25 cellular contexts compared by ENCODE assay signal in genomic region chr9:122201641-122202040, GRCh38. TPM values are rescaled to one million over a fixed set of nuclear protein-coding genes. Genes with fewer than 3 reads are reported as not detected.
DNase-seq lines count a peak whose midpoint lies in the region; ATAC-seq and TF ChIP-seq lines count a peak whose summit lies in the region.
"Had no signal": no experiment of that assay in that cellular context is flagged by ENCODE, and none has a peak within 500 bp of the region (broad histone marks: within the 10 kb centered on the region; RNA-seq: fewer than 3 reads in every experiment).

No MANE protein-coding gene starts in this region.

- DNase-seq in EH (ENCODE audit: low read depth): peak; percentile 29
- DNase-seq in LHCN-M2 (ENCODE audit: low read depth): peak; percentile 74
- DNase-seq in choroid plexus epithelial cell (ENCODE audit: low read depth): peak; percentile 78
- DNase-seq in skeletal muscle cell (ENCODE audit: low read depth): peak; percentile 39
- no peak for DNase-seq in CD4-positive, alpha-beta T cell
- DNase-seq in activated CD8-positive, alpha-beta memory T cell treated with anti-CD3 and anti-CD28 coated beads, Interleukin-2, amount 10 ng/mL, durations not matched to agents 7 days and 5 days: no peak
- DNase-seq: activated CD4-positive, alpha-beta T cell treated with anti-CD3 and anti-CD28 coated beads for 1 hour; activated gamma-delta T cell; endodermal cell; GF-D8; hippocampal formation; lower lobe of right lung; MM.1S; NCI-H146; NCI-H82; occipital lobe; stimulated activated naive CD4-positive, alpha-beta T cell treated with Interleukin-2 at 50 U/mL for 16 hours; trophoblast cell had no signal

- no peaks in the 10 kb centered on the region for H3K4me1 Mint-ChIP-seq in CD4-positive, alpha-beta T cell (ENCODE audit: low read depth)
- no peaks in the 10 kb centered on the region for H3K4me1 Mint-ChIP-seq in activated CD8-positive, alpha-beta memory T cell treated with anti-CD3 and anti-CD28 coated beads, Interleukin-2, amount 10 ng/mL, durations not matched to agents 7 days and 5 days
- H3K4me1 Mint-ChIP-seq: endodermal cell had no signal

- H3K9me3 ChIP-seq in CD4-positive, alpha-beta T cell (ENCODE audit: control insufficient read depth, low read length): no peaks in the 10 kb centered on the region
- H3K9me3 ChIP-seq: BLaER1 treated with 17β-estradiol and CSF1 and Interleukin-3, amounts not matched to agents 10 nM and 100 nM; lower lobe of right lung; Peyer's patch had no signal

- CTCF ChIA-PET in CD4-positive, alpha-beta T cell (lab: Charles Lee): no interaction called here
- CTCF ChIA-PET in activated CD8-positive, alpha-beta memory T cell treated with anti-CD3 and anti-CD28 coated beads, Interleukin-2, amount 10 ng/mL, durations not matched to agents 7 days and 5 days (lab: Charles Lee): no interaction called here

- no peak overlapping the region for H3K27ac ChIP-seq in CD4-positive, alpha-beta T cell (ENCODE audit: low read depth, low read length)
- H3K27ac ChIP-seq: BLaER1 treated with 17β-estradiol and CSF1 and Interleukin-3, amounts not matched to agents 10 nM and 100 nM; lower lobe of right lung; Peyer's patch had no signal

- intact Hi-C loops in CD4-positive, alpha-beta T cell (cut with DNase I, micrococcal nuclease): no loop called here

- no peaks in the 10 kb centered on the region for H3K27me3 ChIP-seq in CD4-positive, alpha-beta T cell (ENCODE audit: control insufficient read depth, insufficient read depth, low read length)
- H3K27me3 ChIP-seq: BLaER1 treated with 17β-estradiol and CSF1 and Interleukin-3, amounts not matched to agents 10 nM and 100 nM; Peyer's patch had no signal

- no peak overlapping the region for H3K4me3 ChIP-seq in choroid plexus epithelial cell (ENCODE audit: low read depth, low read length)
- H3K4me3 ChIP-seq in skeletal muscle cell (ENCODE audit: low read depth, low read length): no peak overlapping the region
- H3K4me3 ChIP-seq: BLaER1 treated with 17β-estradiol and CSF1 and Interleukin-3, amounts not matched to agents 10 nM and 100 nM; GM12878; lower lobe of right lung; Peyer's patch had no signal

- no peak overlapping the region for H3K4me3 Mint-ChIP-seq in CD4-positive, alpha-beta T cell
- no peak overlapping the region for H3K4me3 Mint-ChIP-seq in activated CD8-positive, alpha-beta memory T cell treated with anti-CD3 and anti-CD28 coated beads, Interleukin-2, amount 10 ng/mL, durations not matched to agents 7 days and 5 days
- H3K4me3 Mint-ChIP-seq: endodermal cell had no signal

- POLR2A ChIA-PET in CD4-positive, alpha-beta T cell (lab: Charles Lee): no interaction called here

- H3K27ac Mint-ChIP-seq in CD4-positive, alpha-beta T cell: no peak overlapping the region
- no peak overlapping the region for H3K27ac Mint-ChIP-seq in activated CD8-positive, alpha-beta memory T cell treated with anti-CD3 and anti-CD28 coated beads, Interleukin-2, amount 10 ng/mL, durations not matched to agents 7 days and 5 days
- H3K27ac Mint-ChIP-seq: endodermal cell had no signal

- no peak for ATAC-seq in CD4-positive, alpha-beta T cell (ENCODE audit: poor library complexity)
- ATAC-seq in activated CD8-positive, alpha-beta memory T cell treated with anti-CD3 and anti-CD28 coated beads, Interleukin-2, amount 10 ng/mL, durations not matched to agents 7 days and 5 days: no peak
- no peak for ATAC-seq in GM21526 (IDR thresholded peaks at IDR 0.05; ENCODE audit: low FRiP score, unreplicated experiment)
- ATAC-seq: GM12878, lower lobe of right lung had no signal

- TF ChIP-seq CTCF in choroid plexus epithelial cell (conservative IDR thresholded peaks at IDR 0.05; ENCODE audit: low read depth, low read length): no peak
- TF ChIP-seq CTCF in CD4-positive, alpha-beta T cell (IDR thresholded peaks at IDR 0.05): no peak

- H3K36me3 Mint-ChIP-seq in CD4-positive, alpha-beta T cell (ENCODE audit: low read depth): no peaks in the 10 kb centered on the region
- H3K36me3 Mint-ChIP-seq in activated CD8-positive, alpha-beta memory T cell treated with anti-CD3 and anti-CD28 coated beads, Interleukin-2, amount 10 ng/mL, durations not matched to agents 7 days and 5 days: no peaks in the 10 kb centered on the region

- H3K9me3 Mint-ChIP-seq in CD4-positive, alpha-beta T cell: no peaks in the 10 kb centered on the region
- no peaks in the 10 kb centered on the region for H3K9me3 Mint-ChIP-seq in activated CD8-positive, alpha-beta memory T cell treated with anti-CD3 and anti-CD28 coated beads, Interleukin-2, amount 10 ng/mL, durations not matched to agents 7 days and 5 days (ENCODE audit: low read depth)
- H3K9me3 Mint-ChIP-seq: endodermal cell had no signal

- H3K27me3 Mint-ChIP-seq in CD4-positive, alpha-beta T cell: peaks cover 6% of the 10 kb centered on the region
- H3K27me3 Mint-ChIP-seq in activated CD8-positive, alpha-beta memory T cell treated with anti-CD3 and anti-CD28 coated beads, Interleukin-2, amount 10 ng/mL, durations not matched to agents 7 days and 5 days: peaks cover 13% of the 10 kb centered on the region

RNA-seq across cellular contexts. Expression of gene LHX6, which starts 27.1 kb away (rescaled TPM):
- 0.06 TPM in 1 of 2 replicates, not detected in the other for total RNA-seq in LHCN-M2 (2014; rRNA removed)
- polyA plus RNA-seq in LHCN-M2 (2012): 0.15 TPM
- total RNA-seq in CD4-positive, alpha-beta T cell: not detected
- not detected for total RNA-seq in activated CD8-positive, alpha-beta memory T cell treated with anti-CD3 and anti-CD28 coated beads, Interleukin-2, amount 10 ng/mL, durations not matched to agents 7 days and 5 days
- total RNA-seq: GM12878 had no signal
- polyA plus RNA-seq: aorta, GM12878 had no signal

RNA-seq across cellular contexts. Expression of gene MORN5, which starts 41.9 kb away (rescaled TPM):
- not detected in 2 replicates for total RNA-seq in LHCN-M2 (2014; rRNA removed)
- polyA plus RNA-seq in LHCN-M2 (2012): not detected
- total RNA-seq in CD4-positive, alpha-beta T cell: not detected
- total RNA-seq in activated CD8-positive, alpha-beta memory T cell treated with anti-CD3 and anti-CD28 coated beads, Interleukin-2, amount 10 ng/mL, durations not matched to agents 7 days and 5 days: not detected
- total RNA-seq: aorta, GM12878, H1, Peyer's patch had no signal
- polyA plus RNA-seq: aorta, GM12878, H1, keratinocyte had no signal

RNA-seq across cellular contexts. Expression of gene NDUFA8, which starts 42.1 kb away (rescaled TPM):
- 40.8 and 47.9 TPM in 2 replicates for total RNA-seq in LHCN-M2 (2014; rRNA removed)
- 115 TPM for polyA plus RNA-seq in LHCN-M2 (2012)
- total RNA-seq in CD4-positive, alpha-beta T cell: 1 to 10 TPM; 4.5 to 5.0 TPM
- total RNA-seq in activated CD8-positive, alpha-beta memory T cell treated with anti-CD3 and anti-CD28 coated beads, Interleukin-2, amount 10 ng/mL, durations not matched to agents 7 days and 5 days: 10 to 100 TPM; 36.4 to 49.1 TPM

Comparison
In these comparisons a context has a peak if more than half of its experiments do, and no peak if none do; other contexts are left out.
1. DNase-seq: peak in EH (single experiment), LHCN-M2 (single experiment), choroid plexus epithelial cell (single experiment) and skeletal muscle cell (single experiment); none in CD4-positive, alpha-beta T cell (0 of 10) and activated CD8-positive, alpha-beta memory T cell treated with anti-CD3 and anti-CD28 coated beads, Interleukin-2, amount 10 ng/mL, durations not matched to agents 7 days and 5 days (single experiment).